In genomic region chr9:113222482-113222841, GRCh38 we compare ENCODE assay signal across 8 cellular contexts. TPM values are rescaled to one million over a fixed set of nuclear protein-coding genes. Genes with fewer than 3 reads are reported as not detected.
DNase-seq lines count a peak whose midpoint lies in the region; ATAC-seq and TF ChIP-seq lines count a peak whose summit lies in the region.

No MANE protein-coding gene starts in this region.

- H3K4me1 ChIP-seq in heart left ventricle (peaks cover 0 to 69% (median 42%) of the 10 kb centered on the region in 12 donors), subcutaneous abdominal adipose tissue (ENCODE audit: control insufficient read depth in 5 of 5, insufficient read depth in 5 of 5, low read length in 5 of 5) (peaks cover 6 to 40% (median 30%) of the 10 kb centered on the region in 5 donors)

- H3K36me3 ChIP-seq in heart left ventricle (peaks cover 0 to 11% (median 2%) of the 10 kb centered on the region in 9 donors), WERI-Rb-1 (peaks cover 15% of the 10 kb centered on the region), subcutaneous abdominal adipose tissue (ENCODE audit: control insufficient read depth in 5 of 5, insufficient read depth in 5 of 5, low read length in 5 of 5) (peaks cover 0 to 6% (median 2%) of the 10 kb centered on the region in 5 donors)

- DNase-seq in heart left ventricle (no peak), cardiac septum (ENCODE audit: low spot score) (no peak), WERI-Rb-1 (no peak), kidney glomerular epithelial cell (lab: John Stamatoyannopoulos, UW) (no peak)
- no peak for DNase-seq in activated CD4-positive, alpha-beta T cell treated with anti-CD3 and anti-CD28 coated beads for 4 hours

- H3K4me3 ChIP-seq in heart left ventricle = peak overlapping the region in 11 of 12 donors; percentile 57 to 95 (median 84)
- peak overlapping the region; percentile 77 for H3K4me3 ChIP-seq in WERI-Rb-1 (ENCODE audit: low read depth, low read length)
- H3K4me3 ChIP-seq in iPS-11a (ENCODE audit: low read depth, low read length) = peak overlapping the region; percentile 90
- H3K4me3 ChIP-seq in subcutaneous abdominal adipose tissue (ENCODE audit: low read depth in 1 of 5, low read length in 5 of 5) = peak overlapping the region; percentile 81 to 97 (median 97)

- H3K27ac ChIP-seq in heart left ventricle = peak overlapping the region in 9 of 12 donors; percentile 81 to 92 (median 87)
- H3K27ac ChIP-seq in WERI-Rb-1 = no peak overlapping the region
- peak overlapping the region; percentile 93 for H3K27ac ChIP-seq in subcutaneous abdominal adipose tissue (ENCODE audit: low read depth, low read length)

- ATAC-seq in heart left ventricle = no peak
- no peak for ATAC-seq in HG02938 (IDR thresholded peaks at IDR 0.05; ENCODE audit: unreplicated experiment)

- H3K9me3 ChIP-seq in heart left ventricle = no peaks in the 10 kb centered on the region
- H3K9me3 ChIP-seq in WERI-Rb-1 (ENCODE audit: severe bottlenecking) = no peaks in the 10 kb centered on the region
- H3K9me3 ChIP-seq in subcutaneous abdominal adipose tissue (ENCODE audit: control insufficient read depth in 5 of 5, low read length in 5 of 5) = no peaks in the 10 kb centered on the region

- H3K27me3 ChIP-seq in heart left ventricle (no peaks in the 10 kb centered on the region), WERI-Rb-1 (ENCODE audit: insufficient read depth, low read depth, severe bottlenecking) (no peaks in the 10 kb centered on the region), subcutaneous abdominal adipose tissue (ENCODE audit: control insufficient read depth in 5 of 5, insufficient read depth in 4 of 5, low read length in 5 of 5) (no peaks in the 10 kb centered on the region)

- intact Hi-C loops in heart left ventricle (cut with DNase I) = loop anchor here in 5 of 10 donors (5.0 to 10.0 kb wide), 2 partner anchors 50 to 52 kb away; partner anchors contain the start of genes CDC26 (in 3 of the 5) and PRPF4 (in 3 of the 5)
- intact Hi-C loops in cardiac septum (cut with DNase I) = no loop called here

- WGBS in heart left ventricle, 4 donors = 28 to 44% (median 41%) methylated on average over 5 of the region's 5 CpGs

- TF ChIP-seq POLR2A in heart left ventricle (IDR thresholded peaks at IDR 0.05) = no peak

- TF ChIP-seq CTCF in heart left ventricle (IDR thresholded peaks at IDR 0.05) (no peak), WERI-Rb-1 (IDR thresholded peaks at IDR 0.05; ENCODE audit: low read depth, low read length) (no peak)

- peak overlapping the region; percentile 11 to 92 (median 90) for H3K9ac ChIP-seq in subcutaneous abdominal adipose tissue (ENCODE audit: low read length in 5 of 5)

RNA-seq across cellular contexts. Expression of gene SLC31A1, which starts 1.1 kb away (rescaled TPM):
- total RNA-seq in heart left ventricle (10 to 100 TPM in 6 of 9 donors, 1 to 10 TPM in 3; 7.9 to 18.2 (median 10.7) TPM), cardiac septum (9.6 TPM)
- polyA plus RNA-seq in heart left ventricle = 10 to 100 TPM in 1 of 2 donors, 1 to 10 TPM in 1; 4.2 to 22.3 TPM

RNA-seq across cellular contexts. Expression of gene FKBP15, which starts 1.4 kb away (rescaled TPM):
- total RNA-seq in heart left ventricle = 10 to 100 TPM; 15.8 to 45.5 (median 18.7) TPM
- 10 to 100 TPM in 1 of 2 donors, 1 to 10 TPM in 1; 9.9 to 16.1 TPM for polyA plus RNA-seq in heart left ventricle
- 17.9 TPM for total RNA-seq in cardiac septum

RNA-seq across cellular contexts. Expression of gene CDC26, which starts 52.9 kb away (rescaled TPM):
- total RNA-seq in heart left ventricle (10 to 100 TPM; 22.3 to 39.4 (median 34.4) TPM), cardiac septum (35.1 TPM)
- 10 to 100 TPM; 44.9 to 46.0 TPM for polyA plus RNA-seq in heart left ventricle

RNA-seq across cellular contexts. Expression of gene PRPF4, which starts 53.0 kb away (rescaled TPM):
- total RNA-seq in heart left ventricle (10 to 100 TPM; 10.4 to 15.0 (median 13.8) TPM), cardiac septum (10.5 TPM)
- 10 to 100 TPM in 1 of 2 donors, 1 to 10 TPM in 1; 5.1 to 24.6 TPM for polyA plus RNA-seq in heart left ventricle
